ENCODE assay signal across 8 cellular contexts in the genomic region with DNA sequence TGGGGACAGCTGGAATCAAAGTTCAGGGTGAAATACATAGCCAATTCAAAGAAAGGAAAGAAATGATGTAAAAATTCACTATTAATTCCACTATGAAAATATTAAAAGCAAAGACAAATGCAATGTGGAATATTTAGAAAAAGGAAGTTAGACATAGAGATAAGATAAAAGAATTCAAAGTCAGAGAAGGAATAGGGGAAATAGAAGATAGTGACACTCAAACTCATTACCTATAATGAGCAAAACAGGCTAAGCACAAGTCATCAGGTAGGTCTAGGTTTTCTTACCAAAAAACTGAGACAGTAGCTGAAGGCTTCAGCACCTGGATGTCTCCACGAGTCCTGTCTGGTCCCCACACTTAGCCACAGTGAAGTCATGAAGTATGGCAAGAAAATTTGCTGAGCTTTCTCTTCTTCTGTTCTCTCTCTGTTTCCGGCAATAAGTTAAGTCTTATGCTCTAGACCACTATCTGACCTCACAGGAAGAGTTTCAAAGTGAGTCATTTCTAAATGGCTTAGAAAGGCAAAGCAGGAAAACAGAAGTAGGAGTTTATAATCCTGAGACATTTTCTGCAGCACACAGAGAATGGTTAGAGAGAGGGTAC. TPM values are rescaled to one million over a fixed set of nuclear protein-coding genes. Genes with fewer than 3 reads are reported as not detected.
DNase-seq lines count a peak whose midpoint lies in the region; ATAC-seq and TF ChIP-seq lines count a peak whose summit lies in the region.

Gene C3AR1, minus strand, starts transcription at position 369 of the 604 bp plus-strand sequence. CDS start 6,174 bp downstream, outside the sequence.

- peak; percentile 64 for ATAC-seq in HG02678 (IDR thresholded peaks at IDR 0.05; ENCODE audit: unreplicated experiment)
- ATAC-seq in GM18858 (IDR thresholded peaks at IDR 0.05; ENCODE audit: unreplicated experiment), result no peak

- H3K4me1 ChIP-seq in DOHH2 (ENCODE audit: control insufficient read depth, low read length), result peaks cover 25% of the 10 kb centered on the region
- H3K4me1 ChIP-seq in liver (ENCODE audit: control insufficient read depth in 4 of 4, insufficient read depth in 4 of 4, low read length in 3 of 4), result no peaks in the 10 kb centered on the region
- H3K4me1 ChIP-seq in tibial nerve, result no peaks in the 10 kb centered on the region

- TF ChIP-seq CTCF in DOHH2 (IDR thresholded peaks at IDR 0.05; ENCODE audit: low read depth, low read length, poor library complexity, severe bottlenecking) (no peak), astrocyte of the spinal cord (IDR thresholded peaks at IDR 0.05; ENCODE audit: low read depth, low read length) (no peak), liver (IDR thresholded peaks at IDR 0.05; ENCODE audit: low read depth, low read length, missing input control) (no peak), tibial nerve (IDR thresholded peaks at IDR 0.05) (no peak)

- H3K9ac ChIP-seq in liver (ENCODE audit: low read depth in 1 of 2, low read length in 2 of 2), result peak within 1 kb of the TSS in 1 of 2 donors; percentile 74

- no peaks in the 10 kb centered on the region for H3F3A ChIP-seq in DOHH2 (ENCODE audit: control insufficient read depth, insufficient read depth)

- H3K9me2 ChIP-seq in DOHH2 (replicated peaks; ENCODE audit: control insufficient read depth, low read length), result no peaks in the 10 kb centered on the region

- H3K9me3 ChIP-seq in DOHH2 (ENCODE audit: control insufficient read depth, insufficient read depth, low read length) (no peaks in the 10 kb centered on the region), liver (ENCODE audit: control insufficient read depth in 4 of 4, low read length in 3 of 4) (no peaks in the 10 kb centered on the region), tibial nerve (no peaks in the 10 kb centered on the region)

- H3K4me2 ChIP-seq in DOHH2 (ENCODE audit: low read length), result peak within 1 kb of the TSS; percentile 63

- H3K79me2 ChIP-seq in DOHH2 (ENCODE audit: control insufficient read depth, low read length), result no peaks in the 10 kb centered on the region

- H3K36me3 ChIP-seq in DOHH2 (ENCODE audit: control insufficient read depth, low read length) (no peaks in the 10 kb centered on the region), liver (ENCODE audit: control insufficient read depth in 4 of 4, insufficient read depth in 3 of 4, low read depth in 1 of 4, low read length in 3 of 4) (no peaks in the 10 kb centered on the region), tibial nerve (no peaks in the 10 kb centered on the region)

- 54% methylated on average over 2 of the region's 2 CpGs for WGBS in liver
- WGBS in tibial nerve, 2 donors, result 34 to 40% methylated on average over 2 of the region's 2 CpGs

- TF ChIP-seq POLR2A in tibial nerve (IDR thresholded peaks at IDR 0.05), result peak; percentile 7 to 28

- in situ Hi-C loops in astrocyte of the spinal cord (cut with HindIII; ENCODE audit: low sequenced_read_pairs), result no loop called here

- TF ChIP-seq EP300 in tibial nerve (IDR thresholded peaks at IDR 0.05), result peak in 1 of 2 donors; percentile 73

- H3K4me3 ChIP-seq in DOHH2 (ENCODE audit: low read length) (peak within 1 kb of the TSS; percentile 50), astrocyte of the spinal cord (ENCODE audit: low read depth, low read length) (no peak within 1 kb of the TSS), liver (ENCODE audit: low read depth in 1 of 3, low read length in 3 of 3) (no peak within 1 kb of the TSS), tibial nerve (peak within 1 kb of the TSS in 1 of 4 donors; percentile 20)

- TF ChIP-seq RAD21 in liver (IDR thresholded peaks at IDR 0.05), result no peak

- no peaks in the 10 kb centered on the region for H4K20me1 ChIP-seq in DOHH2 (ENCODE audit: control insufficient read depth, insufficient read depth, low read depth, low read length)

- no peak within 1 kb of the TSS for H3K27ac ChIP-seq in DOHH2 (ENCODE audit: low read depth, low read length)
- H3K27ac ChIP-seq in liver (ENCODE audit: low read depth in 1 of 2, low read length in 2 of 2), result peak within 1 kb of the TSS; percentile 13 to 56
- peak within 1 kb of the TSS in 3 of 4 donors; percentile 50 to 64 (median 62) for H3K27ac ChIP-seq in tibial nerve

- DNase-seq in SIG-M5 treated with dmso at 0.1 percent for 504 hours (lab: John Stamatoyannopoulos, UW; ENCODE audit: unreplicated experiment), result peak; percentile 90
- peak; percentile 80 for DNase-seq in astrocyte of the spinal cord (ENCODE audit: low read depth, low spot score)
- peak in 1 of 2 donors; percentile 44 for DNase-seq in tibial nerve (ENCODE audit: low spot score in 2 of 2)
- no peak for DNase-seq in 8988T

- 0 out of 2 replicates have a peak, but pooled peaks cover 4% of the 10 kb centered on the region for H3K27me3 ChIP-seq in DOHH2 (ENCODE audit: control insufficient read depth, low read length)
- H3K27me3 ChIP-seq in liver (ENCODE audit: control insufficient read depth in 4 of 4, insufficient read depth in 4 of 4, low read length in 3 of 4), result no peaks in the 10 kb centered on the region
- no peaks in the 10 kb centered on the region for H3K27me3 ChIP-seq in tibial nerve

TF ChIP-seq in liver, 16 proteins besides CTCF, POLR2A, EP300 and RAD21:
- TF ChIP-seq GABPA (IDR thresholded peaks at IDR 0.05 in 1 of 2, conservative IDR thresholded peaks at IDR 0.05 in 1 of 2), result no peak
- TF ChIP-seq, protein P1, sequence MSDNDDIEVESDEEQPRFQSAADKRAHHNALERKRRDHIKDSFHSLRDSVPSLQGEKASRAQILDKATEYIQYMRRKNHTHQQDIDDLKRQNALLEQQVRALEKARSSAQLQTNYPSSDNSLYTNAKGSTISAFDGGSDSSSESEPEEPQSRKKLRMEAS (IDR thresholded peaks at IDR 0.05), result peak; percentile 20
- peak; percentile 42 to 68 for TF ChIP-seq JUND (IDR thresholded peaks at IDR 0.05)

RNA-seq across cellular contexts. Expression of gene C3AR1, which starts in this region (rescaled TPM):
- total RNA-seq in liver (1 to 10 TPM; 4.0 to 8.8 TPM), tibial nerve (10 to 100 TPM in 1 of 4 donors, 1 to 10 TPM in 3; 7.1 to 16.8 (median 9.1) TPM)
- 1 to 10 TPM; 1.5 to 5.9 TPM for polyA plus RNA-seq in liver
